In the genomic region with DNA sequence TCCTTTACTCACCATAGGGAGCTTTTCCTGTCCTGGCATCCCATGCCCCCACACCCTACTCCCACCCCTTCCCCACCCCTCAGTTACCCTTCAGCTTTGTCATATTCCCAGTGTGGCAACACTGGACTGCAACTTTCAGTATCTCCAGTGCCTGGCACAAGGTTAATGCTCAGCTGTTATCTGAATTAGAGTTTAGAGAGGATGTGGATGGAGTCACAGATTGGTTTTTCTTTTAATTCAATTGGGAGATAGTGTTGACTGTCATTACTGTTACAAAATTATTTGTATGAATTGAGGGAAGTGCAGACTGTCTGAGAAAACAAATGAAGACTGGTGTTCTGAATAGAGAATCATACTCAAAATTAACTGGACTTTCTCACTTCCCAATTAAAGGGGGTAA, we compare ENCODE assay signal across 1 cellular context.
TF ChIP-seq lines count a peak whose summit lies in the region.

No MANE protein-coding gene starts in this region.

TF ChIP-seq in SK-N-SH treated with all-trans-retinoic acid at 6 μM for 48 hours, 23 proteins besides CTCF, POLR2A, EP300 and RAD21 (continued from another document):
- 0 out of 2 replicates have a peak, but pooled peaks have one; percentile 43 for TF ChIP-seq CREB5 (CRISPR knock-in tag; IDR thresholded peaks at IDR 0.05; ENCODE audit: low read depth)
TF ChIP-seq in SK-N-SH treated with all-trans-retinoic acid at 6 μM for 48 hours: peak in this region for 4.
